In the genomic region with DNA sequence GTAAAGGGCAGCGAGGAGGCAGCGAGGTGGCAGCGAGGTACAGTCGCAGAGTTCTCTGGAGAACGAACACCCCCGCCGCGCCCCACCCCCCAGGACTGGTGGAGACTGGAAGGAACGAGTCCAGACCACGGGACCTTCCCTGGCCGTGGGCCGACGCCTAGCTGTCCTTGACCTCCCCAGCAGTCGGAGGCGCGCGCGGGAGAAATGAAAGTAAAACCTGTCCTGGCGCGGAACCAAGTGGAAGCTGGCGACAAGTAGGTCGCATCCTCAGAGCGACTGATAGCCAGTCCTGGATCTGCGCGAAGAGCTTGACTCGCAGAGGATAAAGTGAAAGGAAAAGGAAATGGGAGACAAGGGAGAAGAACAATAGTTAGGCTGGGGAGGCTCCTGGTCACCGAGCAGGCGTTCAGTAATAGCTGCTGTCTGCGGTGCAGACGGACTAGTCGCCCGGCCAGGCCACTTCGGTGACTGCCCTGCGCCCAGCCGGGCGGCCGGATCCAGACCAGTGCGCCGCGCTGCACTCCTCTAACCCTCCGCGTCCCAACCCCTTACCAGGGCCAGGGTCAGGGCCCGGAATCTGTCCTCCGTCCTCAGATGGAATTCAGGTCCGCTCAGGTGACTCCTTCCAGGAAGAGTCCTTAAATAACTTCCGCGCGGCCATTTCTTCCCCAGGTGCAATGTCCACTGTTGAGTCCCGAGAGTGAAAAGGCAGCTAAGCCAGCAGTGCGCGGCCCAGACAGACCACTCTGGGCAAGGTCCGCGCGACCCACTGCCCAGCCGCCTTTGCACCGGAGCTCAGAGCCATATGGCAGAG, we compare ENCODE assay signal across 8 cellular contexts. TPM values are rescaled to one million over a fixed set of nuclear protein-coding genes. Genes with fewer than 3 reads are reported as not detected.
DNase-seq lines count a peak whose midpoint lies in the region; ATAC-seq and TF ChIP-seq lines count a peak whose summit lies in the region.

No MANE protein-coding gene starts in this region.

- H3K4me3 ChIP-seq in GM06990 (replicated peaks; ENCODE audit: low read depth, low read length) (peak overlapping the region; percentile 75), MM.1S (ENCODE audit: low read length) (peak overlapping the region; percentile 96)

- H3K4me3 Mint-ChIP-seq in activated B cell treated with CpG ODN at 0.5 μM for 24 hours, result peak overlapping the region; percentile 97

- H3K9ac ChIP-seq in MM.1S (ENCODE audit: low read length), result peak overlapping the region; percentile 97

- peaks cover 6% of the 10 kb centered on the region for H3K36me3 Mint-ChIP-seq in activated B cell treated with CpG ODN at 0.5 μM for 24 hours (ENCODE audit: low read depth)

- peak overlapping the region; percentile 97 for H3K27ac ChIP-seq in MM.1S (ENCODE audit: low read length)
- H3K27ac ChIP-seq in cingulate gyrus (ENCODE audit: low read depth, low read length), result peak overlapping the region; percentile 63

- H3K4me2 ChIP-seq in MM.1S (ENCODE audit: low read depth, low read length), result peak overlapping the region; percentile 95

- H3K36me3 ChIP-seq in GM06990 (ENCODE audit: control insufficient read depth, insufficient read depth, low read length) (no peaks in the 10 kb centered on the region), MM.1S (replicated peaks; ENCODE audit: insufficient read depth, low read length) (peaks cover 17% of the 10 kb centered on the region)

- CTCF ChIA-PET in activated B cell treated with CpG ODN at 0.5 μM for 24 hours (lab: Charles Lee), result interaction anchor here (1.6 to 8.8 kb wide), 4 partner anchors 11 to 544 kb away, joined by 7 to 105 read pairs (median 14); no protein-coding TSS in a partner anchor

- peak overlapping the region; percentile 60 for H2AFZ ChIP-seq in MM.1S (ENCODE audit: low read length)

- DNase-seq in GM06990 (ENCODE audit: extremely low read depth, insufficient read length) (peak; percentile 54), MM.1S (peak; percentile 85), activated B cell treated with CpG ODN at 0.5 μM for 24 hours (peak; percentile 59), kidney glomerular epithelial cell (lab: John Stamatoyannopoulos, UW) (peak; percentile 54)
- peak; percentile 54 for DNase-seq in stimulated activated CD4-positive, alpha-beta T cell treated with anti-CD3 and anti-CD28 coated beads, Interleukin-12 subunit alpha, Interleukin-12 subunit beta, amount 100 ng/mL, for 4 hours

- peaks cover 62% of the 10 kb centered on the region for H3F3A ChIP-seq in MM.1S (ENCODE audit: insufficient read depth, low read length)

- H4K20me1 ChIP-seq in MM.1S (ENCODE audit: insufficient read depth, low read length), result 0 out of 2 replicates have a peak, but pooled peaks cover 7% of the 10 kb centered on the region

- peak; percentile 18 for ATAC-seq in activated B cell treated with CpG ODN at 0.5 μM for 24 hours (ENCODE audit: low read depth)
- no peak for ATAC-seq in GM19351 (IDR thresholded peaks at IDR 0.05; ENCODE audit: unreplicated experiment)
- ATAC-seq in HG03196 (IDR thresholded peaks at IDR 0.05; ENCODE audit: unreplicated experiment), result no peak

- no peaks in the 10 kb centered on the region for H3K9me3 Mint-ChIP-seq in activated B cell treated with CpG ODN at 0.5 μM for 24 hours

- no peaks in the 10 kb centered on the region for H3K9me2 ChIP-seq in MM.1S (replicated peaks; ENCODE audit: insufficient read depth, low read length)

- peaks cover 47% of the 10 kb centered on the region for H3K4me1 Mint-ChIP-seq in activated B cell treated with CpG ODN at 0.5 μM for 24 hours

- peaks cover 5% of the 10 kb centered on the region for H3K4me1 ChIP-seq in MM.1S (ENCODE audit: low read length)

- TF ChIP-seq CTCF in GM06990 (IDR thresholded peaks at IDR 0.05; ENCODE audit: insufficient read depth, low read length, poor library complexity, severe bottlenecking) (no peak), MM.1S (IDR thresholded peaks at IDR 0.05; ENCODE audit: low read length) (0 out of 2 replicates have a peak, but pooled peaks have one; percentile 2), activated B cell treated with CpG ODN at 0.5 μM for 24 hours (IDR thresholded peaks at IDR 0.05) (no peak)

- H3K27ac Mint-ChIP-seq in activated B cell treated with CpG ODN at 0.5 μM for 24 hours, result peak overlapping the region; percentile 77

- peaks cover 6% of the 10 kb centered on the region for H3K27me3 Mint-ChIP-seq in activated B cell treated with CpG ODN at 0.5 μM for 24 hours

- no peaks in the 10 kb centered on the region for H3K9me3 ChIP-seq in MM.1S (replicated peaks; ENCODE audit: insufficient read depth, low read length)

- H3K79me2 ChIP-seq in MM.1S (ENCODE audit: low read length), result peaks cover 58% of the 10 kb centered on the region

- intact Hi-C loops in activated B cell treated with CpG ODN at 0.5 μM for 24 hours (cut with micrococcal nuclease), result loop anchor here (10.0 kb wide), 2 partner anchors 768 to 1542 kb away; a partner anchor contains a TSS

- peaks cover 8% of the 10 kb centered on the region for H3K27me3 ChIP-seq in GM06990 (replicated peaks; ENCODE audit: control insufficient read depth, insufficient read depth, low read length)
- no peaks in the 10 kb centered on the region for H3K27me3 ChIP-seq in MM.1S (replicated peaks; ENCODE audit: insufficient read depth, low read length)

- POLR2A ChIA-PET in activated B cell treated with CpG ODN at 0.5 μM for 24 hours (lab: Charles Lee), result interaction anchor here (0.5 to 4.7 kb wide), 8 partner anchors 15 to 1565 kb away, joined by 3 to 29 read pairs (median 4); no protein-coding TSS in a partner anchor

RNA-seq across cellular contexts. Expression of a gene that starts 1.9 kb away (rescaled TPM):
- total RNA-seq in activated B cell treated with CpG ODN at 0.5 μM for 24 hours, result 1.2 and 1.3 TPM in 2 replicates

RNA-seq across cellular contexts. Expression of a gene that starts 8.9 kb away (rescaled TPM):
- total RNA-seq in activated B cell treated with CpG ODN at 0.5 μM for 24 hours, result 7.9 and 12.0 TPM in 2 replicates
